In genomic region chr1:108610073-108610472, GRCh38 we compare ENCODE assay signal across 13 cellular contexts. TPM values are rescaled to one million over a fixed set of nuclear protein-coding genes. Genes with fewer than 3 reads are reported as not detected.
DNase-seq lines count a peak whose midpoint lies in the region; ATAC-seq and TF ChIP-seq lines count a peak whose summit lies in the region.
"Had no signal": no experiment of that assay in that cellular context is flagged by ENCODE, and none has a peak within 500 bp of the region (broad histone marks: within the 10 kb centered on the region; RNA-seq: fewer than 3 reads in every experiment).

No MANE protein-coding gene starts in this region.

- no peaks in the 10 kb centered on the region for H3K36me3 Mint-ChIP-seq in MCF 10A (ENCODE audit: insufficient read depth, unreplicated experiment)

- no TSS peak for BruUV-seq in MCF 10A (replicated peaks; lab: Mats Ljungman, UMichigan)

- H3K4me3 Mint-ChIP-seq in MCF 10A (ENCODE audit: unreplicated experiment): no peak overlapping the region
- H3K4me3 Mint-ChIP-seq: activated T-cell treated with anti-CD3 and anti-CD28 coated beads, Interleukin-2, amount 50 U/mL, for 24 hours; natural killer cell treated with Interleukin-12 subunit alpha and Interleukin-12 subunit beta and Interleukin-15 and Interleukin-18, amount 100 ng/mL, for 72 hours had no signal

- ATAC-seq in heart left ventricle: peak; percentile 69 to 90 (median 74)
- peak; percentile 42 to 77 for ATAC-seq in upper lobe of left lung (ENCODE audit: low FRiP score in 2 of 2)
- ATAC-seq: natural killer cell treated with Interleukin-12 subunit alpha and Interleukin-12 subunit beta and Interleukin-15 and Interleukin-18, amount 100 ng/mL, for 72 hours had no signal

- WGBS in heart left ventricle, 4 donors: 16 to 27% (median 25%) methylated on average over 2 of the region's 2 CpGs
- 29 to 54% methylated on average over 2 of the region's 2 CpGs for WGBS in upper lobe of left lung, 2 donors

- H3K4me3 ChIP-seq in breast epithelium: no peak overlapping the region
- H3K4me3 ChIP-seq in heart left ventricle: no peak overlapping the region
- H3K4me3 ChIP-seq in upper lobe of left lung: no peak overlapping the region
- H3K4me3 ChIP-seq: SJCRH30 had no signal

- no peak overlapping the region for H3K27ac Mint-ChIP-seq in MCF 10A (ENCODE audit: low read depth, unreplicated experiment)
- H3K27ac Mint-ChIP-seq: activated T-cell treated with anti-CD3 and anti-CD28 coated beads, Interleukin-2, amount 50 U/mL, for 24 hours; natural killer cell treated with Interleukin-12 subunit alpha and Interleukin-12 subunit beta and Interleukin-15 and Interleukin-18, amount 100 ng/mL, for 72 hours had no signal

- H3K4me1 ChIP-seq in breast epithelium: peaks cover 0 to 8% of the 10 kb centered on the region in 2 donors
- peaks cover 0 to 29% (median 18%) of the 10 kb centered on the region in 12 donors for H3K4me1 ChIP-seq in heart left ventricle
- H3K4me1 ChIP-seq in upper lobe of left lung: peaks cover 4 to 14% (median 7%) of the 10 kb centered on the region in 4 donors
- H3K4me1 ChIP-seq: SJCRH30 had no signal

- no peak for DNase-seq in breast epithelium (ENCODE audit: low spot score in 2 of 2)
- no peak for DNase-seq in MCF 10A (ENCODE audit: unreplicated experiment)
- DNase-seq in NCI-H748 (lab: John Stamatoyannopoulos, UW; ENCODE audit: unreplicated experiment): peak; percentile 97
- peak in 1 of 5 donors; percentile 38 for DNase-seq in heart left ventricle
- DNase-seq in upper lobe of left lung: peak in 1 of 2 donors; percentile 40
- DNase-seq in activated CD8-positive, alpha-beta memory T cell treated with anti-CD3 and anti-CD28 coated beads, Interleukin-2, amount 50 U/mL, for 4 hours: no peak
- DNase-seq in dedifferentiated amniotic fluid mesenchymal stem cell (ENCODE audit: extremely low spot score): no peak
- no peak for DNase-seq in activated CD8-positive, alpha-beta memory T cell treated with anti-CD3 and anti-CD28 coated beads for 24 hours
- DNase-seq: activated CD4-positive, CD25-positive, alpha-beta regulatory T cell; activated T-cell treated with anti-CD3 and anti-CD28 coated beads, Interleukin-2, amount 50 U/mL, for 24 hours; H7; SJCRH30 had no signal

- CTCF ChIA-PET in MCF 10A (lab: Yijun Ruan, JAX): interaction anchor here (0.7 to 1.2 kb wide), 2 partner anchors 33 to 256 kb away, joined by 3 to 4 read pairs; no protein-coding TSS in a partner anchor

- intact Hi-C loops in breast epithelium (cut with DNase I; ENCODE audit: low total_unique reads): no loop called here
- intact Hi-C loops in MCF 10A (cut with micrococcal nuclease): no loop called here
- intact Hi-C loops in heart left ventricle (cut with DNase I): loop anchor here in 3 of 10 donors (5.0 to 10.0 kb wide), 2 partner anchors 45 to 48 kb away; partner anchors contain the start of gene EEIG2 (in 3 of the 3)

- H3K4me1 Mint-ChIP-seq in MCF 10A (ENCODE audit: insufficient read depth, unreplicated experiment): no peaks in the 10 kb centered on the region

- no peaks in the 10 kb centered on the region for H3K27me3 Mint-ChIP-seq in MCF 10A (ENCODE audit: insufficient read depth, unreplicated experiment)
- H3K27me3 Mint-ChIP-seq: activated T-cell treated with anti-CD3 and anti-CD28 coated beads, Interleukin-2, amount 50 U/mL, for 24 hours; natural killer cell treated with Interleukin-12 subunit alpha and Interleukin-12 subunit beta and Interleukin-15 and Interleukin-18, amount 100 ng/mL, for 72 hours had no signal

- TF ChIP-seq EP300 in upper lobe of left lung (IDR thresholded peaks at IDR 0.05): no peak

- H3K27ac ChIP-seq in breast epithelium (peak overlapping the region; percentile 53 to 83), heart left ventricle (peak overlapping the region in 9 of 12 donors; percentile 0 to 72 (median 32)), upper lobe of left lung (no peak overlapping the region)
- H3K27ac ChIP-seq: SJCRH30 had no signal

- H3K9me3 ChIP-seq in breast epithelium (no peaks in the 10 kb centered on the region), heart left ventricle (no peaks in the 10 kb centered on the region), upper lobe of left lung (no peaks in the 10 kb centered on the region)
- H3K9me3 ChIP-seq: SJCRH30 had no signal

- no peaks in the 10 kb centered on the region for H3K36me3 ChIP-seq in breast epithelium
- peaks cover 0 to 34% (median 16%) of the 10 kb centered on the region in 9 donors for H3K36me3 ChIP-seq in heart left ventricle
- peaks cover 0 to 9% (median 0%) of the 10 kb centered on the region in 4 donors for H3K36me3 ChIP-seq in upper lobe of left lung
- H3K36me3 ChIP-seq: SJCRH30 had no signal

- no peak for TF ChIP-seq POLR2A in breast epithelium (IDR thresholded peaks at IDR 0.05)
- no peak for TF ChIP-seq POLR2A in heart left ventricle (IDR thresholded peaks at IDR 0.05)
- TF ChIP-seq POLR2A in upper lobe of left lung (IDR thresholded peaks at IDR 0.05): no peak

- POLR2A ChIA-PET in MCF 10A (lab: Yijun Ruan, JAX): no interaction called here

- H3K27me3 ChIP-seq in breast epithelium (no peaks in the 10 kb centered on the region), heart left ventricle (no peaks in the 10 kb centered on the region), upper lobe of left lung (no peaks in the 10 kb centered on the region)
- H3K27me3 ChIP-seq: SJCRH30 had no signal

- TF ChIP-seq CTCF in breast epithelium (IDR thresholded peaks at IDR 0.05) (no peak), MCF 10A (IDR thresholded peaks at IDR 0.05; ENCODE audit: unreplicated experiment) (no peak), heart left ventricle (IDR thresholded peaks at IDR 0.05) (peak in 1 of 12 donors; percentile 1), upper lobe of left lung (IDR thresholded peaks at IDR 0.05) (no peak)

- no peaks in the 10 kb centered on the region for H3K9me3 Mint-ChIP-seq in MCF 10A (ENCODE audit: unreplicated experiment)
- H3K9me3 Mint-ChIP-seq: activated T-cell treated with anti-CD3 and anti-CD28 coated beads, Interleukin-2, amount 50 U/mL, for 24 hours; natural killer cell treated with Interleukin-12 subunit alpha and Interleukin-12 subunit beta and Interleukin-15 and Interleukin-18, amount 100 ng/mL, for 72 hours had no signal

RNA-seq across cellular contexts. Expression of gene EEIG2, which starts 50.2 kb away (rescaled TPM):
- total RNA-seq in breast epithelium (10 to 100 TPM; 10.2 to 31.3 (median 18.4) TPM), MCF 10A (2022) (0.63 and 0.93 TPM in 2 replicates), heart left ventricle (10 to 100 TPM in 2 of 9 donors, 1 to 10 TPM in 7; 3.4 to 14.1 (median 6.0) TPM), upper lobe of left lung (10 to 100 TPM in 5 of 6 donors, 1 to 10 TPM in 1; 8.4 to 19.9 (median 15.1) TPM)
- polyA plus RNA-seq in heart left ventricle: 1 to 10 TPM; 1.2 to 2.6 TPM

RNA-seq across cellular contexts. Expression of gene HENMT1, which starts 50.8 kb away (rescaled TPM):
- total RNA-seq in breast epithelium: 1 to 10 TPM; 5.2 to 6.9 (median 6.6) TPM
- not detected in 2 replicates for total RNA-seq in MCF 10A (2022)
- total RNA-seq in heart left ventricle: 1 to 10 TPM in 4 of 9 donors, under 1 TPM in 5; 0.44 to 4.5 (median 0.93) TPM
- 1 to 10 TPM in 1 of 2 donors, under 1 TPM in 1; 0.61 to 1.5 TPM for polyA plus RNA-seq in heart left ventricle
- total RNA-seq in upper lobe of left lung: 10 to 100 TPM in 2 of 6 donors, 1 to 10 TPM in 4; 5.0 to 12.3 (median 7.0) TPM
- total RNA-seq: SJCRH30 had no signal

Comparison
In these comparisons a context has a peak if more than half of its experiments do, and no peak if none do; other contexts are left out.
1. H3K27ac ChIP-seq: peak in breast epithelium (2 of 2) and heart left ventricle (9 of 12); none in upper lobe of left lung (0 of 4).